In genomic region chr17:27603870-27604794, GRCh38 we compare ENCODE assay signal across 12 cellular contexts. TPM values are rescaled to one million over a fixed set of nuclear protein-coding genes. Genes with fewer than 3 reads are reported as not detected.
DNase-seq lines count a peak whose midpoint lies in the region; ATAC-seq, FAIRE-seq and TF ChIP-seq lines count a peak whose summit lies in the region.
"Had no signal": no experiment of that assay in that cellular context is flagged by ENCODE, and none has a peak within 500 bp of the region (broad histone marks: within the 10 kb centered on the region; RNA-seq: fewer than 3 reads in every experiment).

No MANE protein-coding gene starts in this region.

- ATAC-seq in omental fat pad (ENCODE audit: low FRiP score) (no peak), HG03354 (IDR thresholded peaks at IDR 0.05; ENCODE audit: poor library complexity, severe bottlenecking, unreplicated experiment) (no peak)

- 83 to 93% (median 86%) methylated on average over 23 of the region's 23 CpGs for WGBS in small intestine, 3 donors
- 92 to 94% methylated on average over 23 of the region's 23 CpGs for WGBS in tibial nerve, 2 donors

- H3K27ac ChIP-seq in PC-9 (no peak overlapping the region), kidney (ENCODE audit: low read depth in 2 of 2, low read length in 2 of 2) (no peak overlapping the region), small intestine (ENCODE audit: low read depth in 1 of 2, low read length in 1 of 2) (no peak overlapping the region), tibial nerve (no peak overlapping the region)
- H3K27ac ChIP-seq: A549 had no signal

- H3K9me3 ChIP-seq in PC-9 (ENCODE audit: insufficient read depth, low read depth) (no peaks in the 10 kb centered on the region), kidney (ENCODE audit: control insufficient read depth in 1 of 2, low read length in 2 of 2) (no peaks in the 10 kb centered on the region), small intestine (ENCODE audit: control insufficient read depth, low read depth) (no peaks in the 10 kb centered on the region), tibial nerve (no peaks in the 10 kb centered on the region)
- H3K9me3 ChIP-seq: A549, BE2C had no signal

- TF ChIP-seq CTCF in PC-9 (conservative IDR thresholded peaks at IDR 0.05), result no peak
- no peak for TF ChIP-seq CTCF in kidney (IDR thresholded peaks at IDR 0.05; ENCODE audit: borderline replicate concordance, extremely low read depth, insufficient read depth)
- TF ChIP-seq CTCF in omental fat pad (IDR thresholded peaks at IDR 0.05), result no peak
- no peak for TF ChIP-seq CTCF in tibial nerve (IDR thresholded peaks at IDR 0.05)

- peaks cover 11% of the 10 kb centered on the region for H3K4me1 ChIP-seq in PC-9 (replicated peaks; ENCODE audit: insufficient read depth)
- peaks cover 10 to 11% of the 10 kb centered on the region in 2 donors for H3K4me1 ChIP-seq in kidney (ENCODE audit: control insufficient read depth in 1 of 2, insufficient read depth in 1 of 2, low read depth in 1 of 2, low read length in 2 of 2)
- H3K4me1 ChIP-seq in small intestine (ENCODE audit: control insufficient read depth in 2 of 2, insufficient read depth in 1 of 2, low read depth in 1 of 2, low read length in 1 of 2), result no peaks in the 10 kb centered on the region
- peaks cover 0 to 22% (median 2%) of the 10 kb centered on the region in 4 donors for H3K4me1 ChIP-seq in tibial nerve
- H3K4me1 ChIP-seq: BE2C had no signal

- POLR2A ChIA-PET in PC-9 (lab: Charles Lee; ENCODE audit: unreplicated experiment), result no interaction called here

- DNase-seq in HUDEP-2 (lab: John Stamatoyannopoulos, UW; ENCODE audit: unreplicated experiment in 76 of 76), result peak in 53 of 76 experiments; percentile 10 to 70 (median 37)
- peak in 1 of 2 experiments; percentile 46 for DNase-seq in PC-9
- peak; percentile 51 for DNase-seq in kidney
- peak; percentile 21 for DNase-seq in small intestine
- no peak for DNase-seq in omental fat pad (ENCODE audit: low spot score)
- DNase-seq in tibial nerve (ENCODE audit: low spot score in 2 of 2), result no peak
- DNase-seq: NCI-H187 treated with DMSO at 0.1 percent for 48 hours had no signal

- H3K36me3 ChIP-seq in PC-9 (ENCODE audit: low read depth), result no peaks in the 10 kb centered on the region
- peaks cover 3 to 26% of the 10 kb centered on the region in 2 donors for H3K36me3 ChIP-seq in kidney (ENCODE audit: control insufficient read depth in 1 of 2, insufficient read depth in 2 of 2, low read length in 2 of 2)
- peaks cover 0 to 5% of the 10 kb centered on the region in 2 donors for H3K36me3 ChIP-seq in small intestine (ENCODE audit: control insufficient read depth in 2 of 2, insufficient read depth in 2 of 2, low read length in 2 of 2)
- H3K36me3 ChIP-seq in tibial nerve, result peaks cover 0 to 56% (median 10%) of the 10 kb centered on the region in 3 donors
- H3K36me3 ChIP-seq: BE2C had no signal

- no peak for TF ChIP-seq EP300 in tibial nerve (IDR thresholded peaks at IDR 0.05)

- CTCF ChIA-PET in PC-9 (lab: Charles Lee), result interaction anchor here (1.0 kb wide), 1 partner anchor 51 kb away, joined by 3 read pairs; no protein-coding TSS in a partner anchor

- no TSS peak for BruUV-seq in PC-9 (replicated peaks; lab: Mats Ljungman, UMichigan)

- no peak overlapping the region for H3K9ac ChIP-seq in kidney (ENCODE audit: low read length in 2 of 2)

- no peak overlapping the region for H2AFZ ChIP-seq in PC-9

- H3F3A ChIP-seq in PC-9 (ENCODE audit: insufficient read depth, low read depth), result peaks cover 4% of the 10 kb centered on the region; the same call in 1 of the 2 replicates

- H3K9me2 ChIP-seq in PC-9 (ENCODE audit: insufficient read depth), result no peaks in the 10 kb centered on the region

- no peaks in the 10 kb centered on the region for H4K20me1 ChIP-seq in PC-9 (ENCODE audit: insufficient read depth)

- H3K79me2 ChIP-seq in PC-9 (ENCODE audit: low read depth), result no peaks in the 10 kb centered on the region

- no peaks in the 10 kb centered on the region for H3K27me3 ChIP-seq in PC-9 (ENCODE audit: insufficient read depth, low read depth)
- no peaks in the 10 kb centered on the region for H3K27me3 ChIP-seq in small intestine (ENCODE audit: control insufficient read depth in 2 of 2, insufficient read depth in 2 of 2, low read length in 2 of 2)
- H3K27me3 ChIP-seq in tibial nerve, result no peaks in the 10 kb centered on the region
- H3K27me3 ChIP-seq: BE2C had no signal

- FAIRE-seq in kidney (lab: Jason Lieb, UNC) (no peak), small intestine (lab: Jason Lieb, UNC) (no peak)
- FAIRE-seq: A549, RCC 7860 had no signal

- peak overlapping the region; percentile 14; the same call in 1 of the 2 replicates for H3K4me2 ChIP-seq in PC-9
- H3K4me2 ChIP-seq: A549 had no signal

- intact Hi-C loops in PC-9 (cut with micrococcal nuclease; ENCODE audit: unreplicated experiment) (loop anchor here (1.0 to 5.0 kb wide), 3 partner anchors 47 to 272 kb away; no protein-coding TSS in a partner anchor), kidney (cut with DNase I) (no loop called here)

- H3K4me3 ChIP-seq in PC-9 (no peak overlapping the region), kidney (ENCODE audit: low read length in 2 of 2) (no peak overlapping the region), small intestine (ENCODE audit: low read depth in 1 of 2, low read length in 2 of 2) (no peak overlapping the region), tibial nerve (no peak overlapping the region)
- H3K4me3 ChIP-seq: A549 had no signal

- no peak for TF ChIP-seq POLR2A in tibial nerve (IDR thresholded peaks at IDR 0.05)

RNA-seq across cellular contexts. Expression of gene LGALS9, which starts 26.9 kb away (rescaled TPM):
- total RNA-seq in PC-9 (2021) (11.2 and 14.5 TPM in 2 replicates), kidney (50.8 TPM), omental fat pad (100 to 1,000 TPM in 1 of 4 donors, 10 to 100 TPM in 3; 36.3 to 172 (median 54.3) TPM), tibial nerve (10 to 100 TPM; 11.9 to 73.5 (median 20.7) TPM)
- polyA plus RNA-seq in kidney (ENCODE audit: insufficient read depth, low read depth, low replicate concordance) (16.4 TPM), small intestine (100 to 1,000 TPM in 1 of 3 donors, 10 to 100 TPM in 2; 62.2 to 240 (median 74.6) TPM)
- total RNA-seq: SK-MEL-5 had no signal

Comparison
In these comparisons a context has a peak if more than half of its experiments do, and no peak if none do; other contexts are left out.
1. DNase-seq: peak in HUDEP-2 (53 of 76), kidney (single experiment) and small intestine (single experiment); none in omental fat pad (single experiment) and tibial nerve (0 of 2).